Comparison of ENCODE assay signal across 14 cellular contexts in genomic region chr11:100789500-100789899, GRCh38.
A peak's percentile ranks its signal among the peaks of the same experiment; 100 is the strongest.
DNase-seq lines count a peak whose midpoint lies in the region; ATAC-seq, FAIRE-seq and TF ChIP-seq lines count a peak whose summit lies in the region.
"Had no signal": no experiment of that assay in that cellular context is flagged by ENCODE, and none has a peak within 500 bp of the region (broad histone marks: within the 10 kb centered on the region; RNA-seq: fewer than 3 reads in every experiment).

No MANE protein-coding gene starts in this region.

- H3K9me3 ChIP-seq in pancreas: no peaks in the 10 kb centered on the region
- H3K9me3 ChIP-seq in neural progenitor cell (ENCODE audit: low read depth): no peaks in the 10 kb centered on the region

- no peaks in the 10 kb centered on the region for H4K20me1 ChIP-seq in neural progenitor cell (ENCODE audit: low read depth)

- no peaks in the 10 kb centered on the region for H3K9me3 Mint-ChIP-seq in endothelial cell (ENCODE audit: unreplicated experiment)
- peaks cover 6% of the 10 kb centered on the region for H3K9me3 Mint-ChIP-seq in neural progenitor cell

- H3K9ac ChIP-seq in neural progenitor cell: no peak overlapping the region

- no peak overlapping the region for H3K4me3 Mint-ChIP-seq in endothelial cell (ENCODE audit: unreplicated experiment)
- no peak overlapping the region for H3K4me3 Mint-ChIP-seq in neural progenitor cell
- H3K4me3 Mint-ChIP-seq: activated CD4-positive, alpha-beta memory T cell treated with anti-CD3 and anti-CD28 coated beads, Interleukin-2, amount 10 ng/mL, durations not matched to agents 7 days and 5 days; B cell had no signal

- no peak for TF ChIP-seq POLR2A in GM12892 (IDR thresholded peaks at IDR 0.05; ENCODE audit: low read depth, low read length)

- no peak overlapping the region for H3K27ac ChIP-seq in pancreas
- no peak overlapping the region for H3K27ac ChIP-seq in neural progenitor cell

- DNase-seq in GM12892 (ENCODE audit: insufficient read length) (no peak), SK-N-DZ (ENCODE audit: low spot score) (peak; percentile 9), left cardiac atrium (peak; percentile 31), pancreas (peak in 3 of 6 donors; percentile 21 to 57 (median 24)), SIG-M5 treated with dmso at 0.1 percent for 504 hours (lab: John Stamatoyannopoulos, UW; ENCODE audit: unreplicated experiment) (no peak), endothelial cell (ENCODE audit: low spot score) (no peak), neural progenitor cell (ENCODE audit: low spot score) (no peak)
- DNase-seq: activated CD4-positive, alpha-beta memory T cell treated with anti-CD3 and anti-CD28 coated beads, Interleukin-2, amount 10 ng/mL, durations not matched to agents 7 days and 5 days; activated gamma-delta T cell; caudate nucleus; NCI-H446 treated with DMSO at 0.1 percent for 48 hours had no signal

- no peaks in the 10 kb centered on the region for H3K27me3 ChIP-seq in pancreas
- H3K27me3 ChIP-seq in neural progenitor cell: no peaks in the 10 kb centered on the region

- H3K4me1 Mint-ChIP-seq in endothelial cell (ENCODE audit: unreplicated experiment) (peaks cover 2% of the 10 kb centered on the region), neural progenitor cell (peaks cover 6% of the 10 kb centered on the region)
- H3K4me1 Mint-ChIP-seq: activated CD4-positive, alpha-beta memory T cell treated with anti-CD3 and anti-CD28 coated beads, Interleukin-2, amount 10 ng/mL, durations not matched to agents 7 days and 5 days; B cell had no signal

- H3F3A ChIP-seq in neural progenitor cell (ENCODE audit: low read depth): peaks cover 4% of the 10 kb centered on the region

- intact Hi-C loops in left cardiac atrium (cut with DNase I) (no loop called here), pancreas (cut with DNase I) (no loop called here)

- H3K4me3 ChIP-seq in pancreas: no peak overlapping the region
- no peak overlapping the region for H3K4me3 ChIP-seq in neural progenitor cell

- peaks cover 4% of the 10 kb centered on the region for H3K36me3 Mint-ChIP-seq in endothelial cell (ENCODE audit: low read depth, unreplicated experiment)
- no peaks in the 10 kb centered on the region for H3K36me3 Mint-ChIP-seq in neural progenitor cell

- peaks cover 7% of the 10 kb centered on the region for H3K79me2 ChIP-seq in neural progenitor cell (ENCODE audit: low read depth)

- peak in 1 of 2 donors; percentile 44 for ATAC-seq in left cardiac atrium
- peak; percentile 37 to 74 (median 56) for ATAC-seq in pancreas
- no peak for ATAC-seq in GM19395 (IDR thresholded peaks at IDR 0.05; ENCODE audit: unreplicated experiment)

- H2AFZ ChIP-seq in neural progenitor cell (replicated peaks): no peak overlapping the region

- no peak overlapping the region for H3K4me2 ChIP-seq in neural progenitor cell

- TF ChIP-seq CTCF in pancreas (IDR thresholded peaks at IDR 0.05) (no peak), endothelial cell (IDR thresholded peaks at IDR 0.05; ENCODE audit: unreplicated experiment) (no peak), neural progenitor cell (IDR thresholded peaks at IDR 0.05) (no peak)

- 59 to 62% methylated on average over 6 of the region's 6 CpGs for WGBS in pancreas, 2 donors

- no peak overlapping the region for H3K27ac Mint-ChIP-seq in endothelial cell (ENCODE audit: unreplicated experiment)
- no peak overlapping the region for H3K27ac Mint-ChIP-seq in neural progenitor cell
- H3K27ac Mint-ChIP-seq: activated CD4-positive, alpha-beta memory T cell treated with anti-CD3 and anti-CD28 coated beads, Interleukin-2, amount 10 ng/mL, durations not matched to agents 7 days and 5 days; B cell had no signal

- H3K36me3 ChIP-seq in pancreas (no peaks in the 10 kb centered on the region), neural progenitor cell (no peaks in the 10 kb centered on the region)

- FAIRE-seq in GM12892 (lab: Jason Lieb, UNC): peak; percentile 33
- no peak for FAIRE-seq in pancreas (lab: Jason Lieb, UNC)
- FAIRE-seq: H54 had no signal

- H3K4me1 ChIP-seq in pancreas: peaks cover 0 to 5% (median 0%) of the 10 kb centered on the region in 3 donors
- H3K4me1 ChIP-seq in neural progenitor cell: peaks cover 25% of the 10 kb centered on the region

- H3K27me3 Mint-ChIP-seq in endothelial cell (ENCODE audit: unreplicated experiment): no peaks in the 10 kb centered on the region
- H3K27me3 Mint-ChIP-seq in neural progenitor cell (ENCODE audit: insufficient read depth, low read depth): no peaks in the 10 kb centered on the region
- H3K27me3 Mint-ChIP-seq: activated CD4-positive, alpha-beta memory T cell treated with anti-CD3 and anti-CD28 coated beads, Interleukin-2, amount 10 ng/mL, durations not matched to agents 7 days and 5 days; B cell had no signal

Comparison
In these comparisons a context has a peak if more than half of its experiments do, and no peak if none do; other contexts are left out.
1. DNase-seq: peak in SK-N-DZ (single experiment) and left cardiac atrium (single experiment); none in GM12892 (single experiment), SIG-M5 treated with dmso at 0.1 percent for 504 hours (single experiment), endothelial cell (single experiment) and neural progenitor cell (single experiment).